8 cellular contexts compared by ENCODE assay signal in genomic region chr14:20690848-20691640, GRCh38. TPM values are rescaled to one million over a fixed set of nuclear protein-coding genes. Genes with fewer than 3 reads are reported as not detected.
DNase-seq lines count a peak whose midpoint lies in the region; ATAC-seq and TF ChIP-seq lines count a peak whose summit lies in the region.

No MANE protein-coding gene starts in this region.

- no TSS peak for BruUV-seq in MCF 10A (replicated peaks; lab: Mats Ljungman, UMichigan)

- H3K27ac Mint-ChIP-seq in MCF 10A (ENCODE audit: low read depth, unreplicated experiment) = no peak overlapping the region

- TF ChIP-seq CTCF in MCF 10A (IDR thresholded peaks at IDR 0.05; ENCODE audit: unreplicated experiment) = peak; percentile 81

- CTCF ChIA-PET in MCF 10A (lab: Yijun Ruan, JAX) = interaction anchor here (0.5 to 7.5 kb wide), 48 partner anchors 9 to 402 kb away, joined by 3 to 103 read pairs (median 4); partner anchors contain the start of genes PARP2, SLC39A2 and TTC5

- intact Hi-C loops in MCF 10A (cut with micrococcal nuclease) = loop anchor here (1.0 kb wide), 4 partner anchors 28 to 160 kb away; no protein-coding TSS in a partner anchor

- ATAC-seq in GM21723 (IDR thresholded peaks at IDR 0.05; ENCODE audit: unreplicated experiment) = peak; percentile 75
- no peak for ATAC-seq in GM21737 (IDR thresholded peaks at IDR 0.05; ENCODE audit: unreplicated experiment)

- H3K27me3 Mint-ChIP-seq in MCF 10A (ENCODE audit: insufficient read depth, unreplicated experiment) = no peaks in the 10 kb centered on the region

- H3K36me3 Mint-ChIP-seq in MCF 10A (ENCODE audit: insufficient read depth, unreplicated experiment) = no peaks in the 10 kb centered on the region

- POLR2A ChIA-PET in MCF 10A (lab: Yijun Ruan, JAX) = interaction anchor here (0.7 to 2.4 kb wide), 9 partner anchors 9 to 351 kb away, joined by 3 to 17 read pairs (median 5); partner anchors contain the start of genes APEX1, OSGEP, PIP4P1 and RNASE7

- DNase-seq in DMS53 (lab: John Stamatoyannopoulos, UW) (peak; percentile 55), NCI-H1436 (lab: John Stamatoyannopoulos, UW) (peak; percentile 13), SKM-1 treated with dmso at 0.1 percent for 144 hours (lab: John Stamatoyannopoulos, UW; ENCODE audit: unreplicated experiment) (peak; percentile 44), MCF 10A (ENCODE audit: unreplicated experiment) (peak; percentile 77), iris pigment epithelial cell (ENCODE audit: low read depth) (peak; percentile 72)
- DNase-seq in stimulated activated CD4-positive, alpha-beta T cell treated with anti-CD3 and anti-CD28 coated beads, Interleukin-2, amount 100 ng/mL, for 24 hours = peak; percentile 14 to 41

- H3K4me3 Mint-ChIP-seq in MCF 10A (ENCODE audit: unreplicated experiment) = peak overlapping the region; percentile 47

- H3K9me3 Mint-ChIP-seq in MCF 10A (ENCODE audit: unreplicated experiment) = no peaks in the 10 kb centered on the region

- H3K4me1 Mint-ChIP-seq in MCF 10A (ENCODE audit: insufficient read depth, unreplicated experiment) = peaks cover 9% of the 10 kb centered on the region

RNA-seq across cellular contexts. Expression of gene ANG, which starts 2.5 kb away (rescaled TPM):
- 1.7 and 3.6 TPM in 2 replicates for total RNA-seq in MCF 10A (2022)

RNA-seq across cellular contexts. Expression of gene RNASE4, which starts 6.7 kb away (rescaled TPM):
- 1.2 and 2.4 TPM in 2 replicates for total RNA-seq in MCF 10A (2022)

RNA-seq across cellular contexts. Expression of gene OR6S1, which starts 49.6 kb away (rescaled TPM):
- total RNA-seq in MCF 10A (2022) = not detected in 2 replicates

RNA-seq across cellular contexts. Expression of gene EDDM3A, which starts 54.6 kb away (rescaled TPM):
- total RNA-seq in MCF 10A (2022) = not detected in 2 replicates

Comparison
In these comparisons a context has a peak if more than half of its experiments do, and no peak if none do; other contexts are left out.
1. DNase-seq: peak in every context shown above with its lines; median percentile 77 in MCF 10A; 72 in iris pigment epithelial cell; 55 in DMS53; 44 in SKM-1 treated with dmso at 0.1 percent for 144 hours; 28 in stimulated activated CD4-positive, alpha-beta T cell treated with anti-CD3 and anti-CD28 coated beads, Interleukin-2, amount 100 ng/mL, for 24 hours; 13 in NCI-H1436.